19 cellular contexts compared by ENCODE assay signal in the genomic region with DNA sequence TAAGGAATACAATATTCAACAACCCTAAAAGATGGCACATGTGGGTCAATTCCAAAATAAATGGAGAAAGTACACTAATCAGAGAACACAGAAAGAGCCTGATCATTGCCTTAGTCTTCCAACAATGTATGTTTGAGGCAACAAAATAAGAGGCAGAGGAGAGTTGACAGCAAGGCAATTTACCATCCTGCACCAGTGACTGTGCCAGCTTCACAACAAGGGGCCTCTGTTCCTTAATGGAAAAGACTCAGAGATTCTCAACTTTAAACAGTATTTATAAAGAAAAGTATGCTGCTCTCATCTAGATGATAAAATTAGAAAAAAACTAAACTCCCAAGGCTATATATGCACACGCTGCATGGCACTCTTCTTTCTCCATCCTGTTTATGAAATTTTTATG. TPM values are rescaled to one million over a fixed set of nuclear protein-coding genes. Genes with fewer than 3 reads are reported as not detected.
A peak's percentile ranks its signal among the peaks of the same experiment; 100 is the strongest.
DNase-seq lines count a peak whose midpoint lies in the region; ATAC-seq lines count a peak whose summit lies in the region.
"Had no signal": no experiment of that assay in that cellular context is flagged by ENCODE, and none has a peak within 500 bp of the region (broad histone marks: within the 10 kb centered on the region; RNA-seq: fewer than 3 reads in every experiment).

No MANE protein-coding gene starts in this region.

- H3K27me3 ChIP-seq in subcutaneous abdominal adipose tissue (ENCODE audit: control insufficient read depth in 5 of 5, insufficient read depth in 4 of 5, low read length in 5 of 5): no peaks in the 10 kb centered on the region
- H3K27me3 ChIP-seq: BLaER1 had no signal

- H3K9ac ChIP-seq in subcutaneous abdominal adipose tissue (ENCODE audit: low read length in 5 of 5): no peak overlapping the region
- H3K9ac ChIP-seq: BLaER1, GM23248, KMS-11 had no signal

- in situ Hi-C loops in SK-MEL-5 (cut with HindIII; ENCODE audit: low pct_unique_long_range_greater_than_20kb, low sequenced_read_pairs): no loop called here

- DNase-seq in Ammon's horn (ENCODE audit: low spot score) (peak; percentile 36), SK-MEL-5 (ENCODE audit: low read depth, low spot score) (peak; percentile 44), medulla oblongata (ENCODE audit: extremely low spot score) (peak; percentile 73), DMS53 (lab: John Stamatoyannopoulos, UW) (no peak), DMS53 treated with DMSO at 0.1 percent for 48 hours (lab: John Stamatoyannopoulos, UW; ENCODE audit: unreplicated experiment) (no peak)
- DNase-seq: AML-193; CD4-positive, alpha-beta memory T cell; DMS 273 treated with DMSO at 0.1 percent for 48 hours; DMS79; GDM1; GM23248; HFFc6 had no signal

- H3K36me3 ChIP-seq in subcutaneous abdominal adipose tissue (ENCODE audit: control insufficient read depth in 5 of 5, insufficient read depth in 5 of 5, low read length in 5 of 5): no peaks in the 10 kb centered on the region
- H3K36me3 ChIP-seq: BLaER1 had no signal

- H3K4me3 ChIP-seq in subcutaneous abdominal adipose tissue (ENCODE audit: low read depth in 1 of 5, low read length in 5 of 5): no peak overlapping the region
- H3K4me3 ChIP-seq: A549, BLaER1, GM23248 had no signal

- ATAC-seq in esophagus mucosa: no peak
- ATAC-seq: A549, HCT116 had no signal

- peak overlapping the region; percentile 70 for H3K27ac ChIP-seq in subcutaneous abdominal adipose tissue (ENCODE audit: low read depth, low read length)
- H3K27ac ChIP-seq: 22Rv1, A549, BLaER1, GM23248, KMS-11 had no signal

- H3K9me3 ChIP-seq in subcutaneous abdominal adipose tissue (ENCODE audit: control insufficient read depth in 5 of 5, low read length in 5 of 5): no peaks in the 10 kb centered on the region
- H3K9me3 ChIP-seq: A549, BLaER1 had no signal

- peaks cover 3 to 31% (median 20%) of the 10 kb centered on the region in 5 donors for H3K4me1 ChIP-seq in subcutaneous abdominal adipose tissue (ENCODE audit: control insufficient read depth in 5 of 5, insufficient read depth in 5 of 5, low read length in 5 of 5)
- H3K4me1 ChIP-seq: BLaER1 had no signal

RNA-seq across cellular contexts. Expression of gene EPS8, which starts 25.9 kb away (rescaled TPM):
- total RNA-seq in SK-MEL-5 (2014; rRNA removed; shearing (Covaris generic)): 186 and 193 TPM in 2 replicates
- 113 and 145 TPM in 2 replicates for polyA plus RNA-seq in SK-MEL-5 (2015; cell fraction: cytosol; rRNA removed)
- polyA plus RNA-seq in SK-MEL-5 (2015; cell fraction: nucleus; rRNA removed): 150 and 152 TPM in 2 replicates
- 7.7 TPM for total RNA-seq in esophagus mucosa

Comparison
In these comparisons a context has a peak if more than half of its experiments do, and no peak if none do; other contexts are left out.
1. DNase-seq: peak in Ammon's horn (single experiment), SK-MEL-5 (single experiment) and medulla oblongata (single experiment); none in DMS53 (single experiment) and DMS53 treated with DMSO at 0.1 percent for 48 hours (single experiment).
2. RNA of gene EPS8, which starts 25.9 kb away (total RNA-seq): 186 to 193 TPM in SK-MEL-5; 7.7 TPM in esophagus mucosa (single experiment); every median in the first group is over 10 times any median in the second.